ENCODE assay signal across 22 cellular contexts in the genomic region with DNA sequence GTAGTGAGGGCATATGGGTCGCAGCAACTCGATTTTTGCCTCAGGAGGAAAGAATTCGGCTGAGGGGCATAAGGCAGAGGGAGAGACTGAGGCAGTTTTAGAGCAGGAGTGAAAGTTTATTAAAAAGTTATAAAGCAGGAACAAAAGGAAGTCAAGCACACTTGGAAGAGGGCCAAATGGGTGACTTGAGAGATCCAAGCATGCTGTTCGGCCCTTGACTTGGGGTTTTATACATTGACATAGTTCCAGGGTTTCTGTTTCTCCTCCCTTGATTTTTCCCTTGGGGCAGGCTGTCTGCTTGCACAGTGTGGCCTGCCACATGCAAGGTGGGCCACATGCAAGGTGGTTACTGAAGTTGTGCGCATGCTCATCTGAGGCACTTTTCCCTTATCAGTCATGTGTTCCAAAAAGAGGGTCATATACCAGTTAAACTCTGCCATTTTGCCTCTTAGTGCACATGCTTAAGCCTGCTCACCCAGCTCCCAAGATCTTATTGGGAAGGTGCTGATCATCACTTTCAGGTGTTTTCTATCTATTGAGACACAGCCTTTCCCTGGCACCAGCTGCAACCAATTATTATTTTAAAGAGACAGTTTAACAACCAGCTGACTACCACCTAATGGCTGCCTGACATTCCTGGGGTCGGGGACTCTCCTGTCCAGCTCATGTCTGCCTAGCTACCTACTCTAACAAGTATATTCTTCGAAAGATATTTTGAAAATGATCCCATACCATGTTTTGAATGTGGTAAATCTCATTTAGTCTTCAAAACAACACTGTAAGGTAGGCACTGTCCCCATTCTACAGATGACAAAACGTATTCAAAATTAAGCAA. TPM values are rescaled to one million over a fixed set of nuclear protein-coding genes. Genes with fewer than 3 reads are reported as not detected.
A peak's percentile ranks its signal among the peaks of the same experiment; 100 is the strongest.
DNase-seq lines count a peak whose midpoint lies in the region; ATAC-seq and TF ChIP-seq lines count a peak whose summit lies in the region.
"Had no signal": no experiment of that assay in that cellular context is flagged by ENCODE, and none has a peak within 500 bp of the region (broad histone marks: within the 10 kb centered on the region; RNA-seq: fewer than 3 reads in every experiment).

No MANE protein-coding gene starts in this region.

- H3K79me2 ChIP-seq in osteoblast (ENCODE audit: insufficient read depth, low read length) = no peaks in the 10 kb centered on the region

- no peak for TF ChIP-seq POLR2A in gastroesophageal sphincter (IDR thresholded peaks at IDR 0.05)

- no peaks in the 10 kb centered on the region for H3K27me3 Mint-ChIP-seq in T-helper 2 cell treated with Interferon-gamma antibody and Interleukin-4, amounts not matched to agents 5 μg/mL and 100 μg/mL, for 36 hours (ENCODE audit: low read depth)

- H3K36me3 ChIP-seq in osteoblast (ENCODE audit: insufficient read depth, low read length) = no peaks in the 10 kb centered on the region
- H3K36me3 ChIP-seq in gastroesophageal sphincter = no peaks in the 10 kb centered on the region
- H3K36me3 ChIP-seq: brain microvascular endothelial cell, neural progenitor cell had no signal

- H3K4me3 Mint-ChIP-seq in T-helper 2 cell treated with Interferon-gamma antibody and Interleukin-4, amounts not matched to agents 5 μg/mL and 100 μg/mL, for 36 hours = no peak overlapping the region
- H3K4me3 Mint-ChIP-seq: neural progenitor cell had no signal

- TF ChIP-seq CTCF in osteoblast (IDR thresholded peaks at IDR 0.05; ENCODE audit: extremely low read depth, low read depth, low read length) = no peak
- TF ChIP-seq CTCF in gastroesophageal sphincter (IDR thresholded peaks at IDR 0.05) = no peak

- WGBS in gastroesophageal sphincter (ENCODE audit: low coverage in 1 of 2), 2 donors = 75 to 83% methylated on average over 7 to 8 of the region's 8 CpGs

- no peak overlapping the region for H3K4me3 ChIP-seq in osteoblast (ENCODE audit: insufficient read depth, low read length)
- H3K4me3 ChIP-seq in gastroesophageal sphincter = no peak overlapping the region
- H3K4me3 ChIP-seq: neural progenitor cell, psoas muscle had no signal

- H3K27ac Mint-ChIP-seq in T-helper 2 cell treated with Interferon-gamma antibody and Interleukin-4, amounts not matched to agents 5 μg/mL and 100 μg/mL, for 36 hours = peak overlapping the region; percentile 10
- H3K27ac Mint-ChIP-seq: neural progenitor cell had no signal

- H4K20me1 ChIP-seq in osteoblast (ENCODE audit: insufficient read depth, low read length) = no peaks in the 10 kb centered on the region

- peaks cover 60% of the 10 kb centered on the region for H3K4me1 Mint-ChIP-seq in T-helper 2 cell treated with Interferon-gamma antibody and Interleukin-4, amounts not matched to agents 5 μg/mL and 100 μg/mL, for 36 hours (ENCODE audit: low read depth)
- H3K4me1 Mint-ChIP-seq: neural progenitor cell had no signal

- no peaks in the 10 kb centered on the region for H3K27me3 ChIP-seq in osteoblast (ENCODE audit: insufficient read depth, low read length)
- H3K27me3 ChIP-seq in gastroesophageal sphincter = no peaks in the 10 kb centered on the region
- H3K27me3 ChIP-seq: brain microvascular endothelial cell, neural progenitor cell had no signal

- H3K9me3 ChIP-seq in osteoblast (ENCODE audit: low read depth, low read length) (no peaks in the 10 kb centered on the region), gastroesophageal sphincter (no peaks in the 10 kb centered on the region)
- H3K9me3 ChIP-seq: psoas muscle had no signal

- no peak overlapping the region for H2AFZ ChIP-seq in osteoblast (ENCODE audit: low read length)
- H2AFZ ChIP-seq: neural progenitor cell had no signal

- H3K9me3 Mint-ChIP-seq in T-helper 2 cell treated with Interferon-gamma antibody and Interleukin-4, amounts not matched to agents 5 μg/mL and 100 μg/mL, for 36 hours = no peaks in the 10 kb centered on the region
- H3K9me3 Mint-ChIP-seq: neural progenitor cell had no signal

- peaks cover 24% of the 10 kb centered on the region for H3K4me1 ChIP-seq in osteoblast (ENCODE audit: insufficient read depth, low read length)
- peaks cover 0 to 21% (median 0%) of the 10 kb centered on the region in 3 donors for H3K4me1 ChIP-seq in gastroesophageal sphincter
- H3K4me1 ChIP-seq: neural progenitor cell, psoas muscle had no signal

- ATAC-seq in gastroesophageal sphincter = no peak
- ATAC-seq: psoas muscle had no signal

- H3K27ac ChIP-seq in osteoblast (ENCODE audit: low read depth, low read length) = no peak overlapping the region
- H3K27ac ChIP-seq in gastroesophageal sphincter = no peak overlapping the region
- H3K27ac ChIP-seq: brain microvascular endothelial cell, C4-2B, HL-60, neural progenitor cell, psoas muscle, RWPE1 had no signal

- DNase-seq in T-helper 2 cell treated with Interferon-gamma antibody and Interleukin-4, amounts not matched to agents 5 μg/mL and 100 μg/mL, for 36 hours (ENCODE audit: low spot score) = no peak
- DNase-seq in T-helper 2 cell (no peak), NCI-H69 (lab: John Stamatoyannopoulos, UW) (peak; percentile 13), dermis blood vessel endothelial cell (peak; percentile 20), osteoblast (ENCODE audit: insufficient read length, low spot score, missing footprints) (peak; percentile 19), OCI-M1 (lab: John Stamatoyannopoulos, UW) (no peak), T-helper 1 cell (no peak)
- DNase-seq: activated CD4-positive, CD25-positive, alpha-beta regulatory T cell; activated T-cell treated with anti-CD3 and anti-CD28 coated beads, Interleukin-2, amount 50 U/mL, for 48 hours; brain microvascular endothelial cell; DMS153; midbrain; NCI-H1694 treated with DMSO at 0.1 percent for 48 hours; psoas muscle; small intestine; stimulated activated CD4-positive, alpha-beta T cell treated with anti-CD3 and anti-CD28 coated beads, Interleukin-4, amount 100 ng/mL, for 4 hours; SW 1271 had no signal

- no peak for TF ChIP-seq EP300 in gastroesophageal sphincter (IDR thresholded peaks at IDR 0.05)

- H3K36me3 Mint-ChIP-seq in T-helper 2 cell treated with Interferon-gamma antibody and Interleukin-4, amounts not matched to agents 5 μg/mL and 100 μg/mL, for 36 hours (ENCODE audit: low read depth) = peaks cover 57% of the 10 kb centered on the region
- H3K36me3 Mint-ChIP-seq: neural progenitor cell had no signal

- H3K4me2 ChIP-seq in osteoblast (ENCODE audit: insufficient read depth, low read length) = no peak overlapping the region
- H3K4me2 ChIP-seq: neural progenitor cell had no signal

RNA-seq across cellular contexts. Expression of a gene that starts 19.9 kb away (rescaled TPM):
- total RNA-seq in dermis blood vessel endothelial cell = 0.14 and 0.34 TPM in 2 replicates
- total RNA-seq in osteoblast = 2.9 and 3.3 TPM in 2 replicates
- 10 to 100 TPM in 2 of 4 donors, 1 to 10 TPM in 2; 4.8 to 24.2 (median 9.0) TPM for total RNA-seq in gastroesophageal sphincter

Comparison
In these comparisons a context has a peak if more than half of its experiments do, and no peak if none do; other contexts are left out.
1. DNase-seq: peak in NCI-H69 (single experiment), dermis blood vessel endothelial cell (single experiment) and osteoblast (single experiment); none in T-helper 2 cell treated with Interferon-gamma antibody and Interleukin-4, amounts not matched to agents 5 μg/mL and 100 μg/mL, for 36 hours (single experiment), T-helper 2 cell (0 of 5), OCI-M1 (single experiment) and T-helper 1 cell (0 of 5).